Comparison of ENCODE assay signal across 17 cellular contexts in the genomic region with DNA sequence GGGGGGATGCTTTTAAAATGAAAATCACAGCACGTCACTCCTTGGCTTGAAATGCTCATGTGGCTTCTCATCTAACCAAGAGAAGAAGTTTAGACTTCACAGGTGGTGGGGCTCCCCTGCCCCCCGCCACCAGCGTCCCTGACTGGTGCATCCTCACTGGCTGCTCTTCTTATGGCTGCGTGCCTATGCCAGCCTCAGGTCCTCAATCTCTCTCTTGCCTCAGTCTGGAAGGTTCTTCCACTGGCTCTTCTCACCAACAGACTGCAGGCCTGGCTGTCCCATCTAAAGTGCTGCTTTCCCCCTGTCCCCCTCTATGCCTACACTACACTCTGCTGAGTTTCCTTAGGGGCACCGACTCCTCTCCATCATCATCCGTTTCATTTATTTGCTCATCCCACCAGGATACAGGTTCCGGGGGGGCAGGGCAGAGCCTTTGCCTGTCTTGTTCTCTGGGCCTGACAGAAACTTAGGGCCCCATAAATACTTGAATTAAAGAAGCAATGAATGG. TPM values are rescaled to one million over a fixed set of nuclear protein-coding genes. Genes with fewer than 3 reads are reported as not detected.
DNase-seq lines count a peak whose midpoint lies in the region; ATAC-seq, FAIRE-seq and TF ChIP-seq lines count a peak whose summit lies in the region.
"Had no signal": no experiment of that assay in that cellular context is flagged by ENCODE, and none has a peak within 500 bp of the region (broad histone marks: within the 10 kb centered on the region; RNA-seq: fewer than 3 reads in every experiment).

No MANE protein-coding gene starts in this region.

- no peaks in the 10 kb centered on the region for H3K79me2 ChIP-seq in GM12878 (ENCODE audit: control insufficient read depth, insufficient read depth, low read length)

- no TSS peak for BruUV-seq in MCF 10A (replicated peaks; lab: Mats Ljungman, UMichigan)
- BruUV-seq in GM12878 (replicated peaks; lab: Mats Ljungman, UMichigan), result no TSS peak

- H3K27me3 Mint-ChIP-seq in MCF 10A (ENCODE audit: insufficient read depth, unreplicated experiment), result no peaks in the 10 kb centered on the region
- H3K27me3 Mint-ChIP-seq in stimulated activated memory B cell treated with anti-CD40 and anti-IgM and Interleukin-4, amounts not matched to agents 10 μg/mL and 1 μg/mL and 100 μg/mL, for 72 hours, result no peaks in the 10 kb centered on the region

- H3K4me3 ChIP-seq in breast epithelium (no peak overlapping the region), GM12878 (no peak overlapping the region), kidney (ENCODE audit: low read length in 2 of 2) (no peak overlapping the region)
- H3K4me3 ChIP-seq: HAP-1 had no signal

- intact Hi-C loops in MCF 10A (cut with micrococcal nuclease) (loop anchor here (5.0 kb wide), 3 partner anchors 54 to 116 kb away; a partner anchor contains a TSS), breast epithelium (cut with DNase I; ENCODE audit: low total_unique reads) (loop anchor here (5.0 kb wide), 1 partner anchor 129 kb away; a partner anchor contains a TSS), GM12878 (cut with micrococcal nuclease; ENCODE audit: unreplicated experiment) (no loop called here), kidney (cut with DNase I) (no loop called here)

- peaks cover 17% of the 10 kb centered on the region for H3K36me3 Mint-ChIP-seq in MCF 10A (ENCODE audit: insufficient read depth, unreplicated experiment)
- peaks cover 39% of the 10 kb centered on the region for H3K36me3 Mint-ChIP-seq in stimulated activated memory B cell treated with anti-CD40 and anti-IgM and Interleukin-4, amounts not matched to agents 10 μg/mL and 1 μg/mL and 100 μg/mL, for 72 hours
- H3K36me3 Mint-ChIP-seq: CD14-positive monocyte had no signal

- no peak for TF ChIP-seq RAD21 in GM12878 (IDR thresholded peaks at IDR 0.05; ENCODE audit: insufficient read depth, low read depth, low read length)

- H3K9me3 Mint-ChIP-seq in MCF 10A (ENCODE audit: unreplicated experiment), result no peaks in the 10 kb centered on the region
- no peaks in the 10 kb centered on the region for H3K9me3 Mint-ChIP-seq in stimulated activated memory B cell treated with anti-CD40 and anti-IgM and Interleukin-4, amounts not matched to agents 10 μg/mL and 1 μg/mL and 100 μg/mL, for 72 hours
- H3K9me3 Mint-ChIP-seq: CD14-positive monocyte had no signal

- WGBS in GM12878 (ENCODE audit: insufficient coverage, insufficient replicate concordance, low lambda C conversion rate, missing lambda C conversion rate), result 92% methylated on average over 7 of the region's 7 CpGs

- CTCF ChIA-PET in MCF 10A (lab: Yijun Ruan, JAX) (interaction anchor here (0.8 to 1.5 kb wide), 4 partner anchors 15 to 357 kb away, joined by 3 to 5 read pairs (median 4); no protein-coding TSS in a partner anchor), GM12878 (lab: Yijun Ruan, JAX) (interaction anchor here (1.7 kb wide), 1 partner anchor 266 kb away, joined by 7 read pairs; no protein-coding TSS in a partner anchor)

- SMC1A ChIA-PET in GM12878 (lab: Charles Lee; ENCODE audit: uncharacterized antibody, unreplicated experiment), result interaction anchor here (1.6 kb wide), 1 partner anchor 266 kb away, joined by 4 read pairs; no protein-coding TSS in a partner anchor

- H3K4me1 ChIP-seq in breast epithelium, result peaks cover 6 to 9% of the 10 kb centered on the region in 2 donors
- H3K4me1 ChIP-seq in GM12878 (ENCODE audit: control insufficient read depth, insufficient read depth, low read length), result peaks cover 14% of the 10 kb centered on the region
- peaks cover 7 to 18% of the 10 kb centered on the region in 2 donors for H3K4me1 ChIP-seq in kidney (ENCODE audit: control insufficient read depth in 1 of 2, insufficient read depth in 1 of 2, low read depth in 1 of 2, low read length in 2 of 2)

- DNase-seq in MCF 10A (ENCODE audit: unreplicated experiment), result no peak
- no peak for DNase-seq in breast epithelium (ENCODE audit: low spot score in 2 of 2)
- DNase-seq in GM12878 (ENCODE audit: low read depth, low spot score), result no peak
- peak; percentile 35 for DNase-seq in kidney
- DNase-seq: 8988T, COR-L47, DMS153, NCI-H1436 treated with DMSO at 0.1 percent for 48 hours, NCI-H2081, NCI-H526, PC-3 had no signal

- H3K9me3 ChIP-seq in breast epithelium (no peaks in the 10 kb centered on the region), GM12878 (replicated peaks; ENCODE audit: control insufficient read depth, insufficient read depth, low read length) (no peaks in the 10 kb centered on the region), kidney (ENCODE audit: control insufficient read depth in 1 of 2, low read length in 2 of 2) (no peaks in the 10 kb centered on the region)
- H3K9me3 ChIP-seq: HAP-1 had no signal

- ATAC-seq in GM12878 (no peak), GM21515 (IDR thresholded peaks at IDR 0.05; ENCODE audit: unreplicated experiment) (no peak), HG03045 (IDR thresholded peaks at IDR 0.05; ENCODE audit: unreplicated experiment) (no peak), HG02798 (IDR thresholded peaks at IDR 0.05; ENCODE audit: poor library complexity, unreplicated experiment) (no peak)
- no peak for ATAC-seq in stimulated activated memory B cell treated with anti-CD40 and anti-IgM and Interleukin-4, amounts not matched to agents 10 μg/mL and 1 μg/mL and 100 μg/mL, for 72 hours
- ATAC-seq: PC-3 had no signal

- no peak for FAIRE-seq in GM12878 (lab: Jason Lieb, UNC)
- FAIRE-seq in kidney (lab: Jason Lieb, UNC), result no peak

- H4K20me1 ChIP-seq in GM12878 (ENCODE audit: control insufficient read depth, insufficient read depth), result no peaks in the 10 kb centered on the region

- H3K27ac ChIP-seq in breast epithelium (no peak overlapping the region), GM12878 (ENCODE audit: control insufficient read depth, insufficient read depth) (no peak overlapping the region), kidney (ENCODE audit: low read depth in 2 of 2, low read length in 2 of 2) (no peak overlapping the region)

- H3K36me3 ChIP-seq in breast epithelium, result no peaks in the 10 kb centered on the region
- H3K36me3 ChIP-seq in GM12878 (ENCODE audit: control insufficient read depth in 2 of 2, insufficient read depth in 2 of 2, low read length in 1 of 2), result peaks cover 22 to 44% of the 10 kb centered on the region in 2 experiments
- peaks cover 0 to 4% of the 10 kb centered on the region in 2 donors for H3K36me3 ChIP-seq in kidney (ENCODE audit: control insufficient read depth in 1 of 2, insufficient read depth in 2 of 2, low read length in 2 of 2)
- H3K36me3 ChIP-seq: HAP-1 had no signal

- POLR2A ChIA-PET in MCF 10A (lab: Yijun Ruan, JAX) (interaction anchor here (0.5 kb wide), 1 partner anchor 219 kb away, joined by 3 read pairs; no protein-coding TSS in a partner anchor), GM12878 (lab: Charles Lee) (no interaction called here)

- peak overlapping the region; percentile 56 for H3K27ac Mint-ChIP-seq in MCF 10A (ENCODE audit: low read depth, unreplicated experiment)
- peak overlapping the region; percentile 10 for H3K27ac Mint-ChIP-seq in stimulated activated memory B cell treated with anti-CD40 and anti-IgM and Interleukin-4, amounts not matched to agents 10 μg/mL and 1 μg/mL and 100 μg/mL, for 72 hours
- H3K27ac Mint-ChIP-seq: CD14-positive monocyte had no signal

- H2AFZ ChIP-seq in GM12878 (ENCODE audit: control insufficient read depth, low read depth, low read length), result no peak overlapping the region

- H3K4me1 Mint-ChIP-seq in MCF 10A (ENCODE audit: insufficient read depth, unreplicated experiment), result peaks cover 16% of the 10 kb centered on the region
- peaks cover 53% of the 10 kb centered on the region for H3K4me1 Mint-ChIP-seq in stimulated activated memory B cell treated with anti-CD40 and anti-IgM and Interleukin-4, amounts not matched to agents 10 μg/mL and 1 μg/mL and 100 μg/mL, for 72 hours

- H3K27me3 ChIP-seq in breast epithelium (no peaks in the 10 kb centered on the region), GM12878 (replicated peaks in 1 of 2; ENCODE audit: control insufficient read depth in 2 of 2, insufficient read depth in 2 of 2, low read length in 1 of 2) (no peaks in the 10 kb centered on the region)

- no peak overlapping the region for H3K4me2 ChIP-seq in GM12878 (ENCODE audit: control insufficient read depth, insufficient read depth)

- no peak overlapping the region for H3K4me3 Mint-ChIP-seq in MCF 10A (ENCODE audit: unreplicated experiment)
- H3K4me3 Mint-ChIP-seq in stimulated activated memory B cell treated with anti-CD40 and anti-IgM and Interleukin-4, amounts not matched to agents 10 μg/mL and 1 μg/mL and 100 μg/mL, for 72 hours, result no peak overlapping the region
- H3K4me3 Mint-ChIP-seq: CD14-positive monocyte had no signal

- H3K9ac ChIP-seq in GM12878 (ENCODE audit: control insufficient read depth, insufficient read depth, low read length) (no peak overlapping the region), kidney (ENCODE audit: low read length in 2 of 2) (no peak overlapping the region)

- no peak for TF ChIP-seq EP300 in GM12878 (IDR thresholded peaks at IDR 0.05; ENCODE audit: borderline replicate concordance in 1 of 2, control insufficient read depth in 1 of 2, low read depth in 2 of 2, low read length in 2 of 2)

- TF ChIP-seq CTCF in MCF 10A (IDR thresholded peaks at IDR 0.05; ENCODE audit: unreplicated experiment) (no peak), breast epithelium (IDR thresholded peaks at IDR 0.05) (no peak), GM12878 (IDR thresholded peaks at IDR 0.05 in 2 of 3, conservative IDR thresholded peaks at IDR 0.05 in 1 of 3; ENCODE audit: control insufficient read depth in 2 of 3, extremely low read depth in 1 of 3, insufficient read depth in 1 of 3, low read depth in 3 of 3, low read length in 3 of 3) (no peak), kidney (IDR thresholded peaks at IDR 0.05; ENCODE audit: borderline replicate concordance, extremely low read depth, insufficient read depth) (no peak)

- RAD21 ChIA-PET in GM12878 (lab: Charles Lee; ENCODE audit: unreplicated experiment), result no interaction called here

- in situ Hi-C loops in GM12878 (cut with MboI), result no loop called here

- no peak for TF ChIP-seq POLR2A in breast epithelium (IDR thresholded peaks at IDR 0.05)
- peak; percentile 32; the same call in 1 of the 2 replicates for TF ChIP-seq POLR2A in GM12878 (IDR thresholded peaks at IDR 0.05; ENCODE audit: low read depth, low read length)

RNA-seq across cellular contexts. Expression of a gene that starts 20.6 kb away (rescaled TPM):
- 9.7 and 10.0 TPM in 2 replicates for total RNA-seq in MCF 10A (2022)
- total RNA-seq in breast epithelium, result 10 to 100 TPM; 32.0 to 43.6 (median 40.2) TPM
- 15.1 and 16.1 TPM in 2 replicates for total RNA-seq in GM12878 (2013; cell fraction: nucleolus; rRNA removed)
- 5.7 and 7.1 TPM in 2 replicates for total RNA-seq in GM12878 (2014; rRNA removed)
- total RNA-seq in GM12878 (2014; rRNA removed; fragmentation: Illumina TruSeq; extraction: Trizol), result 1.9 and 2.1 TPM in 2 replicates
- total RNA-seq in GM12878 (2021), result 10.1 and 10.6 TPM in 2 replicates
- 5.6 TPM for polyA plus RNA-seq in GM12878 (2011; ENCODE audit: low read depth)
- 4.1 and 7.2 TPM in 2 replicates for polyA plus RNA-seq in GM12878 (2011; rRNA removed)
- polyA plus RNA-seq in GM12878 (2011; cell fraction: cytosol; rRNA removed), result 8.9 and 12.4 TPM in 2 replicates
- polyA plus RNA-seq in GM12878 (2011; cell fraction: nucleus; rRNA removed), result 53.7 and 56.1 TPM in 2 replicates
- 13.6 and 13.8 TPM in 2 replicates for polyA plus RNA-seq in GM12878 (2012)
- 1.0 and 2.4 TPM in 2 replicates for polyA plus RNA-seq in GM12878 (2014; fragmentation: Illumina TruSeq; extraction: Trizol)
- polyA plus RNA-seq in GM12878 (2014; fragmentation: Nextera tagmentation; extraction: Ambion mirVana), result under 1 TPM; 0.11 to 0.31 TPM
- 10.2 and 12.9 TPM in 2 replicates for polyA plus RNA-seq in GM12878 (2014; rRNA removed)
- 1 to 10 TPM; 7.7 to 9.2 TPM for polyA plus RNA-seq in GM12878 (2016; fragmentation: Nextera tagmentation; extraction: Ambion mirVana)
- polyA minus RNA-seq in GM12878 (2011; rRNA and poly(A)+ RNA removed), result 6.8 and 8.2 TPM in 2 replicates
- 1.9 and 5.0 TPM in 2 replicates for polyA minus RNA-seq in GM12878 (2011; cell fraction: cytosol; rRNA and poly(A)+ RNA removed)
- 9.6 and 12.6 TPM in 2 replicates for polyA minus RNA-seq in GM12878 (2011; cell fraction: nucleus; rRNA and poly(A)+ RNA removed)
- total RNA-seq in kidney, result 29.2 TPM
- 43.2 TPM for polyA plus RNA-seq in kidney (ENCODE audit: insufficient read depth, low read depth, low replicate concordance)

Comparison
In these comparisons a context has a peak if more than half of its experiments do, and no peak if none do; other contexts are left out.
1. intact Hi-C loops: an anchor here in MCF 10A (5.0 kb wide) and breast epithelium (5.0 kb wide); none called in GM12878 and kidney.